8 cellular contexts compared by ENCODE assay signal in genomic region chr6:151493495-151494234, GRCh38. TPM values are rescaled to one million over a fixed set of nuclear protein-coding genes. Genes with fewer than 3 reads are reported as not detected.
DNase-seq lines count a peak whose midpoint lies in the region; ATAC-seq, FAIRE-seq and TF ChIP-seq lines count a peak whose summit lies in the region.

CCDC170 (plus strand) TSS chr6:151494017; CDS start chr6:151494129, 112 bp downstream.

- H3K9me2 ChIP-seq in SU-DHL-6 (replicated peaks; ENCODE audit: insufficient read depth, low read length) = no peaks in the 10 kb centered on the region

- TF ChIP-seq POLR2A in GM12891 (IDR thresholded peaks at IDR 0.05; ENCODE audit: low read depth, low read length) = no peak

- DNase-seq in GM12891 (ENCODE audit: insufficient read length, low spot score) (peak; percentile 23), mucosa of descending colon (peak; percentile 11 to 58 (median 31)), upper lobe of right lung (peak; percentile 79), COLO829 (ENCODE audit: low spot score) (no peak)

- peak within 1 kb of the TSS; percentile 89 for H3K4me3 ChIP-seq in ACC112 (ENCODE audit: low read depth, low read length)
- no peak within 1 kb of the TSS for H3K4me3 ChIP-seq in SU-DHL-6 (ENCODE audit: insufficient read depth, low read length, poor library complexity, severe bottlenecking)
- H3K4me3 ChIP-seq in mucosa of descending colon = no peak within 1 kb of the TSS
- H3K4me3 ChIP-seq in upper lobe of right lung = peak within 1 kb of the TSS; percentile 59

- H3K9me3 ChIP-seq in SU-DHL-6 (ENCODE audit: insufficient read depth, low read length) (no peaks in the 10 kb centered on the region), mucosa of descending colon (no peaks in the 10 kb centered on the region), upper lobe of right lung (no peaks in the 10 kb centered on the region)

- H3K4me1 ChIP-seq in ACC112 (ENCODE audit: control insufficient read depth, insufficient read depth, low read length, unreplicated experiment) (peaks cover 5% of the 10 kb centered on the region), mucosa of descending colon (ENCODE audit: low read depth) (no peaks in the 10 kb centered on the region), upper lobe of right lung (no peaks in the 10 kb centered on the region)

- no peaks in the 10 kb centered on the region for H4K20me1 ChIP-seq in SU-DHL-6 (ENCODE audit: low read depth, low read length)

- H3K36me3 ChIP-seq in ACC112 (ENCODE audit: insufficient read depth, low read length) (no peaks in the 10 kb centered on the region), SU-DHL-6 (ENCODE audit: low read length) (no peaks in the 10 kb centered on the region), mucosa of descending colon (ENCODE audit: low read depth) (no peaks in the 10 kb centered on the region), upper lobe of right lung (no peaks in the 10 kb centered on the region)

- peak within 1 kb of the TSS; percentile 24 for H3K4me2 ChIP-seq in SU-DHL-6 (ENCODE audit: low read depth, low read length, poor library complexity, severe bottlenecking)

- H3K27ac ChIP-seq in ACC112 (ENCODE audit: low read depth, low read length) (peak within 1 kb of the TSS; percentile 19; the same call in 1 of the 2 replicates), SU-DHL-6 (ENCODE audit: low read depth, low read length) (no peak within 1 kb of the TSS), upper lobe of right lung (peak within 1 kb of the TSS; percentile 74)

- intact Hi-C loops in mucosa of descending colon (cut with DNase I, micrococcal nuclease) (no loop called here), upper lobe of right lung (cut with DNase I) (no loop called here)

- no peak within 1 kb of the TSS for H3K9ac ChIP-seq in SU-DHL-6 (ENCODE audit: low read length)

- H3K79me2 ChIP-seq in ACC112 (ENCODE audit: control insufficient read depth, insufficient read depth, low read length, unreplicated experiment) (no peaks in the 10 kb centered on the region), SU-DHL-6 (ENCODE audit: insufficient read depth, low read length) (no peaks in the 10 kb centered on the region)

- H3K27me3 ChIP-seq in ACC112 (ENCODE audit: insufficient read depth, low read length) (no peaks in the 10 kb centered on the region), SU-DHL-6 (ENCODE audit: low read length) (no peaks in the 10 kb centered on the region), upper lobe of right lung (peaks cover 12% of the 10 kb centered on the region)

- H2AFZ ChIP-seq in ACC112 (ENCODE audit: low read length, unreplicated experiment) = peak within 1 kb of the TSS; percentile 98
- H2AFZ ChIP-seq in SU-DHL-6 (ENCODE audit: low read depth, low read length, severe bottlenecking) = no peak within 1 kb of the TSS

- no peak for TF ChIP-seq CTCF in SU-DHL-6 (IDR thresholded peaks at IDR 0.05; ENCODE audit: insufficient read depth, low read length, poor library complexity, severe bottlenecking)
- no peak for TF ChIP-seq CTCF in mucosa of descending colon (IDR thresholded peaks at IDR 0.05)
- no peak for TF ChIP-seq CTCF in upper lobe of right lung (IDR thresholded peaks at IDR 0.05)

- no peak for FAIRE-seq in GM12891 (lab: Jason Lieb, UNC)

- H3F3A ChIP-seq in SU-DHL-6 (ENCODE audit: insufficient read depth) = no peaks in the 10 kb centered on the region

- peak; percentile 43 for ATAC-seq in esophagus mucosa
- ATAC-seq in mucosa of descending colon = peak; percentile 61
- peak; percentile 85 for ATAC-seq in upper lobe of right lung
- ATAC-seq in HG03097 (IDR thresholded peaks at IDR 0.05; ENCODE audit: low FRiP score, unreplicated experiment) = no peak

TF ChIP-seq in GM12891, 5 proteins besides CTCF, POLR2A, EP300 and RAD21:
- TF ChIP-seq PAX5 (IDR thresholded peaks at IDR 0.05; ENCODE audit: insufficient read depth, low read length, severe bottlenecking) = no peak
- TF ChIP-seq POLR2AphosphoS5 (IDR thresholded peaks at IDR 0.05; ENCODE audit: low read depth, low read length) = no peak
- no peak for TF ChIP-seq SPI1 (IDR thresholded peaks at IDR 0.05; ENCODE audit: low read depth, low read length)

RNA-seq across cellular contexts. Expression of gene CCDC170, which starts in this region (rescaled TPM):
- polyA plus RNA-seq in GM12891 (2012; ENCODE audit: low read depth, missing spikeins) = not detected
- total RNA-seq in esophagus mucosa = 0.04 TPM
- 1 to 10 TPM in 2 of 3 donors, under 1 TPM in 1; 0.87 to 2.7 (median 1.7) TPM for total RNA-seq in mucosa of descending colon
- 0.55 TPM for total RNA-seq in upper lobe of right lung

Comparison
In these comparisons a context has a peak if more than half of its experiments do, and no peak if none do; other contexts are left out.
1. Peak in ATAC-seq in esophagus mucosa; RNA of the gene not detected or under 1 TPM.
2. Peak in DNase-seq, ATAC-seq, H3K4me3 ChIP-seq and H3K27ac ChIP-seq in upper lobe of right lung; RNA of the gene not detected or under 1 TPM.